In the genomic region with DNA sequence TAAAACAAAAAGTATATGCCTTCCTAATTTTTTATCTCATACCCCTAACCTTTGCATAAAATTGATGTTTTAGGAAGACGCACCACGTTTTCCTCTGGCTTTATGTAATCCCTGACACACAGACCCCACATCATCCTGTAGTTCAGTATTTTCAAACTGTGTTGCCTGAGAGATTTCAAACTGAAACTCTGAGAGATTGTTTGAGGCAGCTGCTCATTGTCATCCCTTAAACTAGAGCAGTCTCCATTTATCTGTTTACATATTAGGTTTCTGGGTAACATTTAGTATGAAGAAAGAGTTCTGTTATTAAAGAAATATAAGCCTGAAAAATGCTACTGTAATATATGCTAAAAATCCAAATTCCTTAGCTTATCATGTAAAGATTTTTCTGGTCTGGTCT, we compare ENCODE assay signal across 2 cellular contexts.
TF ChIP-seq lines count a peak whose summit lies in the region.

No MANE protein-coding gene starts in this region.

TF ChIP-seq in SK-N-SH treated with all-trans-retinoic acid at 6 μM for 48 hours, 23 proteins besides CTCF, POLR2A, EP300 and RAD21:
- TF ChIP-seq TSHZ2 (CRISPR knock-in tag; IDR thresholded peaks at IDR 0.05), result no peak
- TF ChIP-seq PPARA (CRISPR knock-in tag; IDR thresholded peaks at IDR 0.05; ENCODE audit: borderline replicate concordance), result no peak
- no peak for TF ChIP-seq TOX (CRISPR knock-in tag; IDR thresholded peaks at IDR 0.05; ENCODE audit: borderline replicate concordance)
- no peak for TF ChIP-seq ZFP3 (CRISPR knock-in tag; IDR thresholded peaks at IDR 0.05)
- TF ChIP-seq ZNF8 (CRISPR knock-in tag; IDR thresholded peaks at IDR 0.05), result no peak
- no peak for TF ChIP-seq ZFP30 (CRISPR knock-in tag; IDR thresholded peaks at IDR 0.05)

TF ChIP-seq in WTC11, 78 proteins besides CTCF, POLR2A, EP300 and RAD21 (continued from another document):
- no peak for TF ChIP-seq ZNF532 (CRISPR knock-in tag; IDR thresholded peaks at IDR 0.05; ENCODE audit: borderline replicate concordance)
- no peak for TF ChIP-seq GTF2I (CRISPR knock-in tag; conservative IDR thresholded peaks at IDR 0.05)
- no peak for TF ChIP-seq MLX (CRISPR knock-in tag; IDR thresholded peaks at IDR 0.05)
- TF ChIP-seq RORB (CRISPR knock-in tag; IDR thresholded peaks at IDR 0.05), result no peak
- no peak for TF ChIP-seq EMX1 (CRISPR knock-in tag; IDR thresholded peaks at IDR 0.05)
- TF ChIP-seq, protein P1, sequence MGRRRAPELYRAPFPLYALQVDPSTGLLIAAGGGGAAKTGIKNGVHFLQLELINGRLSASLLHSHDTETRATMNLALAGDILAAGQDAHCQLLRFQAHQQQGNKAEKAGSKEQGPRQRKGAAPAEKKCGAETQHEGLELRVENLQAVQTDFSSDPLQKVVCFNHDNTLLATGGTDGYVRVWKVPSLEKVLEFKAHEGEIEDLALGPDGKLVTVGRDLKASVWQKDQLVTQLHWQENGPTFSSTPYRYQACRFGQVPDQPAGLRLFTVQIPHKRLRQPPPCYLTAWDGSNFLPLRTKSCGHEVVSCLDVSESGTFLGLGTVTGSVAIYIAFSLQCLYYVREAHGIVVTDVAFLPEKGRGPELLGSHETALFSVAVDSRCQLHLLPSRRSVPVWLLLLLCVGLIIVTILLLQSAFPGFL (CRISPR knock-in tag; IDR thresholded peaks at IDR 0.05; ENCODE audit: borderline replicate concordance), result no peak
- no peak for TF ChIP-seq SP1 (CRISPR knock-in tag; conservative IDR thresholded peaks at IDR 0.05)
- TF ChIP-seq, protein P2, sequence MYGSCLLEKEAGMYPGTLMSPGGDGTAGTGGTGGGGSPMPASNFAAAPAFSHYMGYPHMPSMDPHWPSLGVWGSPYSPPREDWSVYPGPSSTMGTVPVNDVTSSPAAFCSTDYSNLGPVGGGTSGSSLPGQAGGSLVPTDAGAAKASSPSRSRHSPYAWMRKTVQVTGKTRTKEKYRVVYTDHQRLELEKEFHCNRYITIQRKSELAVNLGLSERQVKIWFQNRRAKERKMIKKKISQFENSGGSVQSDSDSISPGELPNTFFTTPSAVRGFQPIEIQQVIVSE (CRISPR knock-in tag; IDR thresholded peaks at IDR 0.05; ENCODE audit: borderline replicate concordance), result no peak
- no peak for TF ChIP-seq ZSCAN18 (CRISPR knock-in tag; IDR thresholded peaks at IDR 0.05)
- TF ChIP-seq FOXK1 (CRISPR knock-in tag; IDR thresholded peaks at IDR 0.05), result no peak
- no peak for TF ChIP-seq MXD4 (CRISPR knock-in tag; IDR thresholded peaks at IDR 0.05; ENCODE audit: borderline replicate concordance)
- TF ChIP-seq ZNF416 (CRISPR knock-in tag; IDR thresholded peaks at IDR 0.05), result no peak
- TF ChIP-seq TP53 (CRISPR knock-in tag; IDR thresholded peaks at IDR 0.05), result no peak
- TF ChIP-seq, protein P3, sequence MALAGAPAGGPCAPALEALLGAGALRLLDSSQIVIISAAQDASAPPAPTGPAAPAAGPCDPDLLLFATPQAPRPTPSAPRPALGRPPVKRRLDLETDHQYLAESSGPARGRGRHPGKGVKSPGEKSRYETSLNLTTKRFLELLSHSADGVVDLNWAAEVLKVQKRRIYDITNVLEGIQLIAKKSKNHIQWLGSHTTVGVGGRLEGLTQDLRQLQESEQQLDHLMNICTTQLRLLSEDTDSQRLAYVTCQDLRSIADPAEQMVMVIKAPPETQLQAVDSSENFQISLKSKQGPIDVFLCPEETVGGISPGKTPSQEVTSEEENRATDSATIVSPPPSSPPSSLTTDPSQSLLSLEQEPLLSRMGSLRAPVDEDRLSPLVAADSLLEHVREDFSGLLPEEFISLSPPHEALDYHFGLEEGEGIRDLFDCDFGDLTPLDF (CRISPR knock-in tag; IDR thresholded peaks at IDR 0.05), result no peak
